In the genomic region with DNA sequence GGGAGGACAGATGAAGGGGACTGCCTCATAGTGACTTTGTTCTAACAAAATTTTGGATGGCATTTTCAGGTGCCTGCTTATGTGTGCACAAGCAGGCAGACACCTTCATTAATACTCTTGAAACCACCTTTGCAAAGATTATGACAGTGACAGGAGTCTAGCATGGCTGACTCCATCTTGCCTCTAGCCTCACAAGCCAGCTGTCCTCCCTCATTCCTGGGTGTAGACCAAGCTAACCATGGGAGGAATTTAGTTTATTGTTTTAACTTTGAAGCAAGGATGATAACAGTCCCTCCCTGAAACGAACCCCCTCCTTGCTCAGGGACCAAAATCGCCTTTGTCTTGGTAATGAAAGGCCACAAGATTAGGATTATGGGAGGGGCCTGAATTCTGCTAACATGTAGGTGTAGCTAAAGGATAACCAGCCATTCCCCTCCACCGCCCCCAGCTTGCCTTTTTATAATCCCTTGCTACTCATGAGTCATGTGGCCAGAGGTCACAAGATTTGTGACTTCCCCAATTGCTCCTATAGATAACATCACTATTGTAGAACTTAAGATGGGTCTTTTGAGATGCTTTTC, we compare ENCODE assay signal across 9 cellular contexts.
DNase-seq lines count a peak whose midpoint lies in the region; ATAC-seq and TF ChIP-seq lines count a peak whose summit lies in the region.
"Had no signal": no experiment of that assay in that cellular context is flagged by ENCODE, and none has a peak within 500 bp of the region (broad histone marks: within the 10 kb centered on the region; RNA-seq: fewer than 3 reads in every experiment).

No MANE protein-coding gene starts in this region.

- H3K27ac ChIP-seq in RWPE2 (ENCODE audit: poor library complexity, severe bottlenecking), result peak overlapping the region; percentile 85
- peak overlapping the region in 7 of 8 donors; percentile 45 to 91 (median 85) for H3K27ac ChIP-seq in spleen

- H3K27ac Mint-ChIP-seq in T-helper 1 cell treated with Interleukin-12 subunit alpha and Interleukin-12 subunit beta and Interleukin-4 antibody, amounts not matched to agents 30 μg/mL and 1 μg/mL, for 36 hours, result peak overlapping the region; percentile 73

- no peak for DNase-seq in T-helper 1 cell
- no peak for DNase-seq in RWPE2 (ENCODE audit: low spot score)
- DNase-seq in fibroblast of mammary gland (ENCODE audit: low read depth), result peak; percentile 61
- DNase-seq in spleen, result no peak
- DNase-seq in NCI-H446 (lab: John Stamatoyannopoulos, UW), result no peak
- no peak for DNase-seq in activated CD4-positive, alpha-beta T cell treated with anti-CD3 and anti-CD28 coated beads for 4 hours
- DNase-seq in SKM-1 (lab: John Stamatoyannopoulos, UW; ENCODE audit: unreplicated experiment), result no peak
- DNase-seq: left cardiac atrium had no signal

- no peaks in the 10 kb centered on the region for H3K9me3 ChIP-seq in RWPE2 (ENCODE audit: severe bottlenecking)
- peaks cover 0 to 5% (median 0%) of the 10 kb centered on the region in 8 donors for H3K9me3 ChIP-seq in spleen

- intact Hi-C loops in spleen (cut with DNase I; ENCODE audit: low total_unique reads), result no loop called here

- peaks cover 14% of the 10 kb centered on the region for H3K36me3 Mint-ChIP-seq in T-helper 1 cell treated with Interleukin-12 subunit alpha and Interleukin-12 subunit beta and Interleukin-4 antibody, amounts not matched to agents 30 μg/mL and 1 μg/mL, for 36 hours (ENCODE audit: low read depth)

- no peaks in the 10 kb centered on the region for H3K9me3 Mint-ChIP-seq in T-helper 1 cell treated with Interleukin-12 subunit alpha and Interleukin-12 subunit beta and Interleukin-4 antibody, amounts not matched to agents 30 μg/mL and 1 μg/mL, for 36 hours

- TF ChIP-seq CTCF in RWPE2 (IDR thresholded peaks at IDR 0.05; ENCODE audit: poor library complexity, severe bottlenecking) (no peak), fibroblast of mammary gland (conservative IDR thresholded peaks at IDR 0.05; ENCODE audit: control insufficient read depth, insufficient read depth, low read depth, low read length) (no peak), spleen (IDR thresholded peaks at IDR 0.05 in 8 of 11, conservative IDR thresholded peaks at IDR 0.05 in 3 of 11) (no peak)

- no peak for TF ChIP-seq POLR2A in spleen (IDR thresholded peaks at IDR 0.05)

- peaks cover 7% of the 10 kb centered on the region; the same call in 1 of the 2 replicates for H3K36me3 ChIP-seq in RWPE2 (ENCODE audit: low read depth)
- H3K36me3 ChIP-seq in spleen, result no peaks in the 10 kb centered on the region

- H3K4me3 Mint-ChIP-seq in T-helper 1 cell treated with Interleukin-12 subunit alpha and Interleukin-12 subunit beta and Interleukin-4 antibody, amounts not matched to agents 30 μg/mL and 1 μg/mL, for 36 hours, result no peak overlapping the region

- H3K4me3 ChIP-seq in RWPE2 (ENCODE audit: severe bottlenecking) (no peak overlapping the region), fibroblast of mammary gland (ENCODE audit: control insufficient read depth, low read depth, low read length) (no peak overlapping the region), spleen (peak overlapping the region in 1 of 8 donors; percentile 56)

- H3K4me1 ChIP-seq in RWPE2 (ENCODE audit: insufficient read depth, poor library complexity, severe bottlenecking), result peaks cover 58% of the 10 kb centered on the region
- peaks cover 0 to 74% (median 36%) of the 10 kb centered on the region in 6 donors for H3K4me1 ChIP-seq in spleen

- peaks cover 42% of the 10 kb centered on the region for H3K4me1 Mint-ChIP-seq in T-helper 1 cell treated with Interleukin-12 subunit alpha and Interleukin-12 subunit beta and Interleukin-4 antibody, amounts not matched to agents 30 μg/mL and 1 μg/mL, for 36 hours (ENCODE audit: low read depth)

- H3K27me3 ChIP-seq in RWPE2 (ENCODE audit: insufficient read depth, poor library complexity, severe bottlenecking) (no peaks in the 10 kb centered on the region), spleen (replicated peaks in 1 of 7) (no peaks in the 10 kb centered on the region)

- H3K27me3 Mint-ChIP-seq in T-helper 1 cell treated with Interleukin-12 subunit alpha and Interleukin-12 subunit beta and Interleukin-4 antibody, amounts not matched to agents 30 μg/mL and 1 μg/mL, for 36 hours (ENCODE audit: low read depth), result no peaks in the 10 kb centered on the region

- ATAC-seq in RWPE2 (ENCODE audit: low read depth), result peak; percentile 20

- WGBS in spleen, 5 donors, result 50 to 64% (median 58%) methylated on average over 3 of the region's 3 CpGs
